14 cellular contexts compared by ENCODE assay signal in genomic region chr2:209391776-209392401, GRCh38. TPM values are rescaled to one million over a fixed set of nuclear protein-coding genes. Genes with fewer than 3 reads are reported as not detected.
DNase-seq lines count a peak whose midpoint lies in the region; ATAC-seq, FAIRE-seq and TF ChIP-seq lines count a peak whose summit lies in the region.
"Had no signal": no experiment of that assay in that cellular context is flagged by ENCODE, and none has a peak within 500 bp of the region (broad histone marks: within the 10 kb centered on the region; RNA-seq: fewer than 3 reads in every experiment).

No MANE protein-coding gene starts in this region.

- H3K4me3 ChIP-seq in bronchial epithelial cell (ENCODE audit: low read depth, low read length) (no peak overlapping the region), gastrocnemius medialis (no peak overlapping the region)
- H3K4me3 ChIP-seq: BLaER1 had no signal

- no peak for ATAC-seq in gastrocnemius medialis
- ATAC-seq: Right ventricle myocardium inferior had no signal

- no peak for TF ChIP-seq CTCF in bronchial epithelial cell (IDR thresholded peaks at IDR 0.05; ENCODE audit: insufficient read depth, low read length, severe bottlenecking)
- no peak for TF ChIP-seq CTCF in gastrocnemius medialis (IDR thresholded peaks at IDR 0.05 in 4 of 5, conservative IDR thresholded peaks at IDR 0.05 in 1 of 5)

- TF ChIP-seq POLR2A in gastrocnemius medialis (IDR thresholded peaks at IDR 0.05), result no peak

- in situ Hi-C loops in G401 (cut with HindIII; ENCODE audit: low sequenced_read_pairs), result no loop called here
- in situ Hi-C loops in gastrocnemius medialis (cut with MboI; ENCODE audit: low sequenced_read_pairs in 4 of 4), result no loop called here

- intact Hi-C loops in gastrocnemius medialis (cut with DNase I; ENCODE audit: low total_unique reads), result no loop called here

- no peaks in the 10 kb centered on the region for H3K27me3 ChIP-seq in bronchial epithelial cell (ENCODE audit: control insufficient read depth, insufficient read depth, low read length)
- no peaks in the 10 kb centered on the region for H3K27me3 ChIP-seq in gastrocnemius medialis
- H3K27me3 ChIP-seq: BLaER1 had no signal

- H3K27ac ChIP-seq in gastrocnemius medialis, result no peak overlapping the region
- H3K27ac ChIP-seq: BLaER1, parathyroid adenoma had no signal

- no peaks in the 10 kb centered on the region for H3K4me1 ChIP-seq in gastrocnemius medialis
- H3K4me1 ChIP-seq: BLaER1, parathyroid adenoma had no signal

- peak; percentile 8 for DNase-seq in Daoy (ENCODE audit: low read depth)
- DNase-seq in NCI-H226, result peak; percentile 64
- peak; percentile 78 for DNase-seq in bronchial epithelial cell (ENCODE audit: low read depth)
- DNase-seq in myocyte (ENCODE audit: low read depth), result peak; percentile 23
- DNase-seq in HK-2 (ENCODE audit: unreplicated experiment), result no peak
- DNase-seq in G401 (ENCODE audit: low spot score), result no peak
- DNase-seq in gastrocnemius medialis, result no peak
- no peak for DNase-seq in kidney glomerular epithelial cell (lab: John Stamatoyannopoulos, UW)
- DNase-seq: activated CD4-positive, alpha-beta T cell treated with anti-CD3 and anti-CD28 coated beads, Interleukin-2, amount 50 U/mL, for 48 hours; aorta; NCI-H2029 had no signal

- no peaks in the 10 kb centered on the region for H3K9me3 ChIP-seq in gastrocnemius medialis

- no peaks in the 10 kb centered on the region for H3K36me3 ChIP-seq in bronchial epithelial cell (ENCODE audit: control insufficient read depth, insufficient read depth, low read length)
- no peaks in the 10 kb centered on the region for H3K36me3 ChIP-seq in gastrocnemius medialis
- H3K36me3 ChIP-seq: BLaER1 had no signal

- FAIRE-seq in bronchial epithelial cell (lab: Jason Lieb, UNC), result peak; percentile 96

RNA-seq across cellular contexts. Expression of gene MAP2, which starts 32.0 kb away (rescaled TPM):
- total RNA-seq in Daoy (2014; rRNA removed; shearing (Covaris generic)), result 0.34 TPM in 1 of 2 replicates, not detected in the other
- total RNA-seq in bronchial epithelial cell, result 8.2 and 33.7 TPM in 2 replicates
- total RNA-seq in myocyte, result 0.40 and 1.3 TPM in 2 replicates
- 2.2 TPM for polyA plus RNA-seq in myocyte (2012)
- not detected in 2 replicates for total RNA-seq in G401 (2014; rRNA removed; shearing (Covaris generic))
- total RNA-seq in gastrocnemius medialis, result 1 to 10 TPM; 1.8 to 2.7 (median 2.2) TPM

Comparison
In these comparisons a context has a peak if more than half of its experiments do, and no peak if none do; other contexts are left out.
1. DNase-seq: peak in Daoy (single experiment), NCI-H226 (single experiment), bronchial epithelial cell (single experiment) and myocyte (single experiment); none in HK-2 (single experiment), G401 (single experiment), gastrocnemius medialis (0 of 2) and kidney glomerular epithelial cell (single experiment).